9 cellular contexts compared by ENCODE assay signal in the genomic region with DNA sequence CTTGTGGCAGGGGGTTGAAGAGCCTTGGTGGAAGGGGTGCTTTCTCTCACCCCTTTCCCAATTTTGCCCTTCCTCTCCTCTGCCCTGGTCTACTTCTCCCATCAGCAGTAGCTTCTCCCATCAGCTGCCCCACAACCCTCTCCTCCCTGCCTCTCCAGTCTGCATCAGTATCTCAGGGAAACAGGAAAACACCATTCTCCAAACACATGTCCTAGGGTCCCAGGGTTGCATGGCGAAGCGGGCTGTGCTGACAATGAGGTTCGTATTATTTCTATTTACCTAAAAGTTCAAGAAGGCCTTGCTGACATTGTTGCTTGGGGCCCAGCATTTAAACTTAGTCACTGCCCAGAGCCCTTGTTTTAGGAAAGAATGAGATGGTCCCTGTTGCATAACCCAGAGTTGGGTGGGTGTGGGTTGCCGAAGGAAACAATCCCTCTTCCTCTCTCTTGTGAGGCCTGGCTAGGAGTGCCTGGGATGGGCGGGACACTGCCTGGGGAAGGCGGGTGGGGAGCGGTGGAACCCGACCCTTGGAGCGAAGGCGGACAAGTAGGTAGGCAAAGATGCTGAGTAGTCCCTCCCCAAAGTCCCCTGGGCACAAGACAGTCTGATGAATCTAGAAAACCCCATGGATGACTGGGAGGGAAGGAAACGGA. TPM values are rescaled to one million over a fixed set of nuclear protein-coding genes. Genes with fewer than 3 reads are reported as not detected.
DNase-seq lines count a peak whose midpoint lies in the region; ATAC-seq and TF ChIP-seq lines count a peak whose summit lies in the region.
"Had no signal": no experiment of that assay in that cellular context is flagged by ENCODE, and none has a peak within 500 bp of the region (broad histone marks: within the 10 kb centered on the region; RNA-seq: fewer than 3 reads in every experiment).

No MANE protein-coding gene starts in this region.

- CTCF ChIA-PET in Calu3 (lab: Charles Lee): interaction anchor here (1.4 kb wide), 1 partner anchor 18 kb away, joined by 3 read pairs; the partner anchor contains the start of gene SPRYD3

- TF ChIP-seq POLR2A in prostate gland (IDR thresholded peaks at IDR 0.05): no peak

- peaks cover 26% of the 10 kb centered on the region for H3K4me1 Mint-ChIP-seq in T-helper 17 cell
- peaks cover 23% of the 10 kb centered on the region for H3K4me1 Mint-ChIP-seq in Calu3 (ENCODE audit: low read depth, unreplicated experiment)

- H3K27ac Mint-ChIP-seq in T-helper 17 cell: no peak overlapping the region
- H3K27ac Mint-ChIP-seq in Calu3 (ENCODE audit: unreplicated experiment): no peak overlapping the region

- ATAC-seq in T-helper 17 cell (no peak), Right ventricle myocardium inferior (peak; percentile 73), HG03280 (IDR thresholded peaks at IDR 0.05; ENCODE audit: unreplicated experiment) (no peak), HG02678 (IDR thresholded peaks at IDR 0.05; ENCODE audit: unreplicated experiment) (no peak)

- H3K4me3 Mint-ChIP-seq in T-helper 17 cell (peak overlapping the region; percentile 93), Calu3 (ENCODE audit: low read depth, unreplicated experiment) (no peak overlapping the region)

- no peaks in the 10 kb centered on the region for H3K36me3 ChIP-seq in prostate gland

- peaks cover 6% of the 10 kb centered on the region for H3K27me3 Mint-ChIP-seq in T-helper 17 cell
- peaks cover 14% of the 10 kb centered on the region for H3K27me3 Mint-ChIP-seq in Calu3 (ENCODE audit: unreplicated experiment)

- no peaks in the 10 kb centered on the region for H3K27me3 ChIP-seq in prostate gland (replicated peaks; ENCODE audit: insufficient read depth)

- DNase-seq in ELF-1 (ENCODE audit: low read depth, low spot score) (peak; percentile 55), T-helper 17 cell (no peak), Right ventricle myocardium inferior (ENCODE audit: missing footprints) (peak; percentile 89), prostate gland (ENCODE audit: low spot score) (no peak), hypothalamus (lab: John Stamatoyannopoulos, UW) (no peak), Calu3 (no peak)
- DNase-seq: NCI-H446 had no signal

- peaks cover 5% of the 10 kb centered on the region for H3K4me1 ChIP-seq in prostate gland (replicated peaks)

- BruUV-seq in Calu3 (replicated peaks; lab: Mats Ljungman, UMichigan): no TSS peak

- no peaks in the 10 kb centered on the region for H3K9me3 ChIP-seq in T-helper 17 cell (ENCODE audit: control insufficient read depth, low read length, poor library complexity, severe bottlenecking)
- no peaks in the 10 kb centered on the region for H3K9me3 ChIP-seq in prostate gland

- H3K4me3 ChIP-seq in prostate gland: no peak overlapping the region

- H3K27ac ChIP-seq in prostate gland: peak overlapping the region; percentile 71 to 86

- no peak for TF ChIP-seq CTCF in prostate gland (IDR thresholded peaks at IDR 0.05)
- no peak for TF ChIP-seq CTCF in Calu3 (IDR thresholded peaks at IDR 0.05; ENCODE audit: unreplicated experiment)

- H3K9me3 Mint-ChIP-seq in Calu3 (ENCODE audit: low read depth, unreplicated experiment): no peaks in the 10 kb centered on the region

- 44% methylated on average over 11 of the region's 11 CpGs for WGBS in prostate gland

- intact Hi-C loops in Right ventricle myocardium inferior (cut with DNase I) (loop anchor here (2.0 to 10.0 kb wide), 2 partner anchors 17 to 51 kb away; partner anchors contain the start of gene SPRYD3), prostate gland (cut with DNase I) (loop anchor here (5.0 kb wide), 1 partner anchor 61 kb away; no protein-coding TSS in a partner anchor), Calu3 (cut with micrococcal nuclease; ENCODE audit: unreplicated experiment) (no loop called here)

- peaks cover 2% of the 10 kb centered on the region for H3K36me3 Mint-ChIP-seq in T-helper 17 cell (ENCODE audit: low read depth)
- peaks cover 31% of the 10 kb centered on the region for H3K36me3 Mint-ChIP-seq in Calu3 (ENCODE audit: insufficient read depth, unreplicated experiment)

RNA-seq across cellular contexts. Expression of gene IGFBP6, which starts 1.3 kb away (rescaled TPM):
- total RNA-seq in T-helper 17 cell (under 1 TPM in 1 of 2 donors, not detected in 1; 0.45 TPM), Right ventricle myocardium inferior (54.3 TPM), prostate gland (100 to 1,000 TPM; 189 to 532 TPM), Calu3 (2022) (25.4 and 67.0 TPM in 2 replicates)

RNA-seq across cellular contexts. Expression of gene SOAT2, which starts 7.1 kb away (rescaled TPM):
- total RNA-seq in T-helper 17 cell: 1 to 10 TPM in 1 of 2 donors, under 1 TPM in 1; 0.83 to 2.5 TPM
- total RNA-seq in Right ventricle myocardium inferior: not detected
- total RNA-seq in prostate gland: under 1 TPM; 0.14 to 0.28 TPM
- total RNA-seq in Calu3 (2022): not detected in 2 replicates

RNA-seq across cellular contexts. Expression of gene SPRYD3, which starts 17.0 kb away (rescaled TPM):
- total RNA-seq in T-helper 17 cell: 10 to 100 TPM; 23.1 to 29.6 TPM
- total RNA-seq in Right ventricle myocardium inferior: 41.0 TPM
- total RNA-seq in prostate gland: 10 to 100 TPM; 38.7 to 54.4 TPM
- total RNA-seq in Calu3 (2022): 12.9 and 14.6 TPM in 2 replicates

RNA-seq across cellular contexts. Expression of gene TNS2, which starts 46.4 kb away (rescaled TPM):
- total RNA-seq in T-helper 17 cell (1 to 10 TPM; 1.4 to 3.1 TPM), Right ventricle myocardium inferior (122 TPM), prostate gland (100 to 1,000 TPM in 1 of 2 donors, 10 to 100 TPM in 1; 66.5 to 180 TPM), Calu3 (2022) (1.3 and 4.7 TPM in 2 replicates)

Comparison
In these comparisons a context has a peak if more than half of its experiments do, and no peak if none do; other contexts are left out.
1. DNase-seq: peak in ELF-1 (single experiment) and Right ventricle myocardium inferior (single experiment); none in T-helper 17 cell (0 of 3), prostate gland (single experiment), hypothalamus (0 of 51) and Calu3 (single experiment).
2. RNA of gene IGFBP6, which starts 1.3 kb away (total RNA-seq): 189 to 532 TPM in prostate gland, 54.3 TPM in Right ventricle myocardium inferior (single experiment) and 25.4 to 67.0 TPM in Calu3; 0.45 TPM in T-helper 17 cell; every median in the first group is over 10 times any median in the second.